26 cellular contexts compared by ENCODE assay signal in genomic region chr10:62514079-62514693, GRCh38.
A peak's percentile ranks its signal among the peaks of the same experiment; 100 is the strongest.
DNase-seq lines count a peak whose midpoint lies in the region; ATAC-seq and TF ChIP-seq lines count a peak whose summit lies in the region.
"Had no signal": no experiment of that assay in that cellular context is flagged by ENCODE, and none has a peak within 500 bp of the region (broad histone marks: within the 10 kb centered on the region; RNA-seq: fewer than 3 reads in every experiment).

No MANE protein-coding gene starts in this region.

- H3K27ac ChIP-seq in GM23248 = no peak overlapping the region
- no peak overlapping the region for H3K27ac ChIP-seq in mesenchymal stem cell (ENCODE audit: low read length, poor library complexity, severe bottlenecking)
- H3K27ac ChIP-seq: sigmoid colon, SJSA1 had no signal

- no peaks in the 10 kb centered on the region for H3K36me3 Mint-ChIP-seq in WTC11
- H3K36me3 Mint-ChIP-seq in natural killer cell = no peaks in the 10 kb centered on the region
- H3K36me3 Mint-ChIP-seq: CD14-positive monocyte, type B pancreatic cell had no signal

- H2AK5ac ChIP-seq in mesenchymal stem cell (ENCODE audit: low read length, severe bottlenecking) = peak overlapping the region; percentile 19

- no peak overlapping the region for H4K91ac ChIP-seq in mesenchymal stem cell (ENCODE audit: low read length)

- POLR2A ChIA-PET in WTC11 (lab: Charles Lee) = no interaction called here

- no peak overlapping the region for H4K8ac ChIP-seq in mesenchymal stem cell (ENCODE audit: low read length)

- DNase-seq in COR-L47 (lab: John Stamatoyannopoulos, UW) = peak; percentile 42
- peak; percentile 20 for DNase-seq in GM23248
- no peak for DNase-seq in WTC11 (ENCODE audit: low spot score)
- no peak for DNase-seq in mesenchymal stem cell
- no peak for DNase-seq in natural killer cell
- no peak for DNase-seq in NCI-H2227 treated with DMSO at 0.1 percent for 48 hours (lab: John Stamatoyannopoulos, UW)
- DNase-seq in activated CD4-positive, CD25-positive, alpha-beta regulatory T cell (lab: John Stamatoyannopoulos, UW) = no peak
- DNase-seq: activated CD4-positive, alpha-beta T cell treated with anti-CD3 and anti-CD28 coated beads, Interleukin-2, amount 10 ng/mL, durations not matched to agents 7 days and 5 days; aorta; caudate nucleus; DMS 273 treated with DMSO at 0.1 percent for 48 hours; foreskin melanocyte; GDM1; hypothalamus; MM.1S; mucosa of descending colon; NCI-H1694; posterior cingulate gyrus; sigmoid colon had no signal

- H3K4me2 ChIP-seq in GM23248 (ENCODE audit: unreplicated experiment) (no peak overlapping the region), mesenchymal stem cell (ENCODE audit: low read length, poor library complexity, severe bottlenecking) (no peak overlapping the region)

- no peak overlapping the region for H2AFZ ChIP-seq in GM23248
- no peak overlapping the region for H2AFZ ChIP-seq in mesenchymal stem cell (ENCODE audit: low read depth, low read length)

- H3K4ac ChIP-seq in mesenchymal stem cell (ENCODE audit: low read depth in 1 of 2, low read length in 2 of 2) = no peak overlapping the region

- H3K79me1 ChIP-seq in mesenchymal stem cell (replicated peaks; ENCODE audit: low read length, poor library complexity, severe bottlenecking) = no peaks in the 10 kb centered on the region

- no peak overlapping the region for H2BK120ac ChIP-seq in mesenchymal stem cell (ENCODE audit: low read depth, low read length)

- no peaks in the 10 kb centered on the region for H3K4me1 Mint-ChIP-seq in WTC11
- H3K4me1 Mint-ChIP-seq in natural killer cell = no peaks in the 10 kb centered on the region
- H3K4me1 Mint-ChIP-seq: neural crest cell had no signal

- ATAC-seq in WTC11 = no peak
- no peak for ATAC-seq in natural killer cell
- ATAC-seq in HG03460 (IDR thresholded peaks at IDR 0.05; ENCODE audit: unreplicated experiment) = no peak
- ATAC-seq: activated naive CD4-positive, alpha-beta T cell treated with anti-CD3 and anti-CD28 coated beads, Interleukin-2, amount 50 U/mL, for 72 hours; mucosa of descending colon; Panc1 had no signal

- H2BK15ac ChIP-seq in mesenchymal stem cell (ENCODE audit: low read depth, poor library complexity, severe bottlenecking) = no peak overlapping the region

- intact Hi-C loops in natural killer cell (cut with micrococcal nuclease) = no loop called here

- WGBS in GM23248 (ENCODE audit: low coverage in 1 of 2, low lambda C conversion rate in 2 of 2, missing lambda C conversion rate in 2 of 2), 2 experiments = 70 to 74% methylated on average over 6 of the region's 6 CpGs
- 83% methylated on average over 5 of the region's 6 CpGs for WGBS in mesenchymal stem cell

- no peak overlapping the region for H3K9ac ChIP-seq in GM23248
- H3K9ac ChIP-seq in mesenchymal stem cell (ENCODE audit: low read length) = no peak overlapping the region

- no peaks in the 10 kb centered on the region for H3K27me3 ChIP-seq in GM23248 (replicated peaks; ENCODE audit: insufficient read depth)
- H3K27me3 ChIP-seq in mesenchymal stem cell (ENCODE audit: control insufficient read depth in 1 of 2, insufficient read depth in 1 of 2, low read length in 2 of 2) = no peaks in the 10 kb centered on the region
- H3K27me3 ChIP-seq: sigmoid colon, SJSA1 had no signal

- H3K9me3 Mint-ChIP-seq in WTC11 (0 out of 2 replicates have a peak, but pooled peaks cover 3% of the 10 kb centered on the region), natural killer cell (no peaks in the 10 kb centered on the region)
- H3K9me3 Mint-ChIP-seq: activated CD4-positive, alpha-beta T cell treated with anti-CD3 and anti-CD28 coated beads, Interleukin-2, amount 10 ng/mL, durations not matched to agents 7 days and 5 days; activated naive CD4-positive, alpha-beta T cell treated with anti-CD3 and anti-CD28 coated beads, Interleukin-2, amount 50 U/mL, for 72 hours; type B pancreatic cell had no signal

- CTCF ChIA-PET in WTC11 (lab: Charles Lee) = interaction anchor here (1.5 kb wide), 1 partner anchor 22 kb away, joined by 4 read pairs; no protein-coding TSS in a partner anchor

- no peak overlapping the region for H3K4me3 Mint-ChIP-seq in WTC11
- no peak overlapping the region for H3K4me3 Mint-ChIP-seq in natural killer cell
- H3K4me3 Mint-ChIP-seq: activated CD4-positive, alpha-beta T cell treated with anti-CD3 and anti-CD28 coated beads, Interleukin-2, amount 10 ng/mL, durations not matched to agents 7 days and 5 days; CD14-positive monocyte; neural crest cell; type B pancreatic cell had no signal

- H3K18ac ChIP-seq in mesenchymal stem cell (ENCODE audit: low read depth in 1 of 2, low read length in 2 of 2) = no peak overlapping the region

- no peaks in the 10 kb centered on the region for H3F3A ChIP-seq in GM23248 (ENCODE audit: insufficient read depth)

- TF ChIP-seq CTCF in WTC11 (IDR thresholded peaks at IDR 0.05) = no peak
- TF ChIP-seq CTCF in natural killer cell (IDR thresholded peaks at IDR 0.05) = no peak

- no peak overlapping the region for H3K27ac Mint-ChIP-seq in WTC11
- H3K27ac Mint-ChIP-seq in natural killer cell = no peak overlapping the region
- H3K27ac Mint-ChIP-seq: activated CD4-positive, alpha-beta T cell treated with anti-CD3 and anti-CD28 coated beads, Interleukin-2, amount 10 ng/mL, durations not matched to agents 7 days and 5 days; activated naive CD4-positive, alpha-beta T cell treated with anti-CD3 and anti-CD28 coated beads, Interleukin-2, amount 50 U/mL, for 72 hours; type B pancreatic cell had no signal

- H4K20me1 ChIP-seq in GM23248 (ENCODE audit: insufficient read depth) = no peaks in the 10 kb centered on the region

- in situ Hi-C loops in GM23248 (cut with MboI) = no loop called here

- H3K36me3 ChIP-seq in GM23248 (ENCODE audit: low read depth) (no peaks in the 10 kb centered on the region), mesenchymal stem cell (ENCODE audit: control insufficient read depth in 1 of 2, insufficient read depth in 2 of 2, low read depth in 1 of 2, low read length in 2 of 2) (no peaks in the 10 kb centered on the region)
- H3K36me3 ChIP-seq: sigmoid colon, SJSA1 had no signal

- H2BK12ac ChIP-seq in mesenchymal stem cell (ENCODE audit: low read length in 2 of 2) = no peak overlapping the region

- H3K9me3 ChIP-seq in GM23248 (ENCODE audit: low read depth) = no peaks in the 10 kb centered on the region
- no peaks in the 10 kb centered on the region for H3K9me3 ChIP-seq in mesenchymal stem cell (ENCODE audit: control insufficient read depth, low read length)
- H3K9me3 ChIP-seq: mucosa of descending colon, sigmoid colon had no signal

- H3K27me3 Mint-ChIP-seq in WTC11 (ENCODE audit: low read depth) (peaks cover 35% of the 10 kb centered on the region), natural killer cell (ENCODE audit: low read depth in 2 of 2) (peaks cover 20 to 22% of the 10 kb centered on the region in 2 donors)

- H2BK5ac ChIP-seq in mesenchymal stem cell (ENCODE audit: low read depth, low read length, poor library complexity, severe bottlenecking) = no peak overlapping the region

- H3K4me1 ChIP-seq in GM23248 (ENCODE audit: insufficient read depth) (peaks cover 18% of the 10 kb centered on the region; the same call in 1 of the 2 replicates), mesenchymal stem cell (ENCODE audit: control insufficient read depth, insufficient read depth, low read depth, low read length) (peaks cover 12% of the 10 kb centered on the region)
- H3K4me1 ChIP-seq: sigmoid colon, SJSA1 had no signal

- H3K4me3 ChIP-seq in GM23248 (no peak overlapping the region), mesenchymal stem cell (ENCODE audit: insufficient read depth in 1 of 2, low read depth in 1 of 2, low read length in 2 of 2) (no peak overlapping the region)
- H3K4me3 ChIP-seq: mucosa of descending colon, sigmoid colon, SJSA1 had no signal

- no peak overlapping the region for H3K14ac ChIP-seq in mesenchymal stem cell (ENCODE audit: low read length in 2 of 2)

- H3K79me2 ChIP-seq in GM23248 (ENCODE audit: insufficient read depth) = no peaks in the 10 kb centered on the region

- no peaks in the 10 kb centered on the region for H3K9me2 ChIP-seq in GM23248 (ENCODE audit: insufficient read depth)

- H3K23ac ChIP-seq in mesenchymal stem cell (ENCODE audit: low read length in 2 of 2) = no peak overlapping the region

TF ChIP-seq in WTC11, 78 proteins besides CTCF, POLR2A, EP300 and RAD21:
- TF ChIP-seq OVOL2 (CRISPR knock-in tag; IDR thresholded peaks at IDR 0.05; ENCODE audit: borderline replicate concordance) (no peak), GTF2I (CRISPR knock-in tag; conservative IDR thresholded peaks at IDR 0.05) (0 out of 2 replicates have a peak, but pooled peaks have one; percentile 41)

Comparison
In these comparisons a context has a peak if more than half of its experiments do, and no peak if none do; other contexts are left out.
1. DNase-seq: peak in COR-L47 (single experiment) and GM23248 (single experiment); none in WTC11 (single experiment), mesenchymal stem cell (single experiment), natural killer cell (single experiment), NCI-H2227 treated with DMSO at 0.1 percent for 48 hours (single experiment) and activated CD4-positive, CD25-positive, alpha-beta regulatory T cell (0 of 4).